12 cellular contexts compared by ENCODE assay signal in genomic region chr10:118798186-118798811, GRCh38. TPM values are rescaled to one million over a fixed set of nuclear protein-coding genes. Genes with fewer than 3 reads are reported as not detected.
DNase-seq lines count a peak whose midpoint lies in the region; ATAC-seq, FAIRE-seq and TF ChIP-seq lines count a peak whose summit lies in the region.
"Had no signal": no experiment of that assay in that cellular context is flagged by ENCODE, and none has a peak within 500 bp of the region (broad histone marks: within the 10 kb centered on the region; RNA-seq: fewer than 3 reads in every experiment).

No MANE protein-coding gene starts in this region.

- in situ Hi-C loops in ACHN (cut with HindIII; ENCODE audit: low pct_ligation_motif_present, low pct_unique_long_range_greater_than_20kb, low sequenced_read_pairs): no loop called here

- ATAC-seq in left lobe of liver (no peak), HG03432 (IDR thresholded peaks at IDR 0.05; ENCODE audit: unreplicated experiment) (no peak)
- ATAC-seq: Right ventricle myocardium inferior had no signal

- peak; percentile 49 for DNase-seq in ACHN
- peak; percentile 23 for DNase-seq in LoVo (ENCODE audit: low spot score)
- DNase-seq in bronchial epithelial cell (ENCODE audit: low read depth): peak; percentile 90
- DNase-seq in left lobe of liver (ENCODE audit: low spot score): peak; percentile 23
- DNase-seq in NCI-H1417 (lab: John Stamatoyannopoulos, UW): no peak
- no peak for DNase-seq in erythroblast (lab: John Stamatoyannopoulos, UW)
- no peak for DNase-seq in GDM1 (lab: John Stamatoyannopoulos, UW)
- DNase-seq: activated CD8-positive, alpha-beta memory T cell treated with anti-CD3 and anti-CD28 coated beads, Interleukin-2, amount 50 U/mL, for 48 hours; NCI-H2029 treated with DMSO at 0.1 percent for 48 hours had no signal

- H3K36me3 ChIP-seq in bronchial epithelial cell (ENCODE audit: control insufficient read depth, insufficient read depth, low read length): no peaks in the 10 kb centered on the region

- no peak for TF ChIP-seq POLR2A in erythroblast (IDR thresholded peaks at IDR 0.05; ENCODE audit: low read length)

- H3K27me3 ChIP-seq in bronchial epithelial cell (ENCODE audit: control insufficient read depth, insufficient read depth, low read length): no peaks in the 10 kb centered on the region

- TF ChIP-seq CTCF in bronchial epithelial cell (IDR thresholded peaks at IDR 0.05; ENCODE audit: insufficient read depth, low read length, severe bottlenecking): no peak

- FAIRE-seq in bronchial epithelial cell (lab: Jason Lieb, UNC): no peak

- no peak overlapping the region for H3K4me3 ChIP-seq in bronchial epithelial cell (ENCODE audit: low read depth, low read length)
- H3K4me3 ChIP-seq: lung had no signal

RNA-seq across cellular contexts. Expression of gene CACUL1, which starts 43.5 kb away (rescaled TPM):
- total RNA-seq in bronchial epithelial cell (18.2 and 18.8 TPM in 2 replicates), left lobe of liver (16.1 TPM)

Comparison
In these comparisons a context has a peak if more than half of its experiments do, and no peak if none do; other contexts are left out.
1. DNase-seq: peak in ACHN (single experiment), LoVo (single experiment), bronchial epithelial cell (single experiment) and left lobe of liver (single experiment); none in NCI-H1417 (0 of 3), erythroblast (0 of 2) and GDM1 (single experiment).